8 cellular contexts compared by ENCODE assay signal in genomic region chr1:161159915-161160248, GRCh38. TPM values are rescaled to one million over a fixed set of nuclear protein-coding genes. Genes with fewer than 3 reads are reported as not detected.
A peak's percentile ranks its signal among the peaks of the same experiment; 100 is the strongest.
DNase-seq lines count a peak whose midpoint lies in the region; ATAC-seq and TF ChIP-seq lines count a peak whose summit lies in the region.

No MANE protein-coding gene starts in this region.

- intact Hi-C loops in activated CD4-positive, alpha-beta T cell treated with anti-CD3 and anti-CD28 coated beads for 36 hours (cut with DNase I, micrococcal nuclease), result loop anchor here (1.0 to 2.0 kb wide), 9 partner anchors 17 to 114 kb away; partner anchors contain the start of genes B4GALT3 (in 2 of the 2), NIT1 (in 2 of the 2), PFDN2 (in 2 of the 2) and ARHGAP30 (in 1 of the 2)

- peaks cover 43% of the 10 kb centered on the region for H3K36me3 Mint-ChIP-seq in activated CD4-positive, alpha-beta T cell treated with anti-CD3 and anti-CD28 coated beads for 36 hours (ENCODE audit: low read depth)
- H3K36me3 Mint-ChIP-seq in activated naive CD8-positive, alpha-beta T cell treated with anti-CD3 and anti-CD28 coated beads, Interleukin-2, amount 10 ng/mL, durations not matched to agents 7 days and 5 days, result peaks cover 22% of the 10 kb centered on the region

- TF ChIP-seq CTCF in kidney epithelial cell (IDR thresholded peaks at IDR 0.05; ENCODE audit: insufficient read depth, low read length, poor library complexity, severe bottlenecking), result no peak

- no peaks in the 10 kb centered on the region for H3K27me3 Mint-ChIP-seq in activated CD4-positive, alpha-beta T cell treated with anti-CD3 and anti-CD28 coated beads for 36 hours
- no peaks in the 10 kb centered on the region for H3K27me3 Mint-ChIP-seq in activated naive CD8-positive, alpha-beta T cell treated with anti-CD3 and anti-CD28 coated beads, Interleukin-2, amount 10 ng/mL, durations not matched to agents 7 days and 5 days

- H3K36me3 ChIP-seq in kidney epithelial cell (ENCODE audit: control insufficient read depth, insufficient read depth, low read length), result peaks cover 3% of the 10 kb centered on the region

- CTCF ChIA-PET in activated CD4-positive, alpha-beta T cell treated with anti-CD3 and anti-CD28 coated beads for 36 hours (lab: Charles Lee), result no interaction called here

- peak overlapping the region; percentile 63 for H3K4me3 ChIP-seq in kidney epithelial cell (ENCODE audit: low read depth, low read length)

- no peaks in the 10 kb centered on the region for H3K27me3 ChIP-seq in kidney epithelial cell (ENCODE audit: control insufficient read depth, insufficient read depth, low read length)

- H3K4me3 Mint-ChIP-seq in activated CD4-positive, alpha-beta T cell treated with anti-CD3 and anti-CD28 coated beads for 36 hours, result peak overlapping the region; percentile 79
- peak overlapping the region; percentile 94 for H3K4me3 Mint-ChIP-seq in activated naive CD8-positive, alpha-beta T cell treated with anti-CD3 and anti-CD28 coated beads, Interleukin-2, amount 10 ng/mL, durations not matched to agents 7 days and 5 days

- DNase-seq in activated CD4-positive, alpha-beta T cell treated with anti-CD3 and anti-CD28 coated beads for 36 hours, result no peak
- DNase-seq in activated CD4-positive, alpha-beta T cell treated with anti-CD3 and anti-CD28 coated beads, Interleukin-2, amount 50 U/mL, for 4 hours, result no peak
- DNase-seq in activated naive CD8-positive, alpha-beta T cell treated with anti-CD3 and anti-CD28 coated beads, Interleukin-2, amount 10 ng/mL, durations not matched to agents 7 days and 5 days, result no peak
- no peak for DNase-seq in kidney epithelial cell (ENCODE audit: low read depth)
- no peak for DNase-seq in NCI-H146 (lab: John Stamatoyannopoulos, UW)
- no peak for DNase-seq in NCI-H1436 treated with DMSO at 0.1 percent for 48 hours (lab: John Stamatoyannopoulos, UW)

- POLR2A ChIA-PET in activated CD4-positive, alpha-beta T cell treated with anti-CD3 and anti-CD28 coated beads for 36 hours (lab: Charles Lee), result interaction anchor here (0.5 to 0.7 kb wide), 2 partner anchors 12 to 59 kb away, joined by 3 read pairs; no protein-coding TSS in a partner anchor
- POLR2A ChIA-PET in activated naive CD8-positive, alpha-beta T cell treated with anti-CD3 and anti-CD28 coated beads, Interleukin-2, amount 10 ng/mL, durations not matched to agents 7 days and 5 days (lab: Charles Lee), result no interaction called here

- no peaks in the 10 kb centered on the region for H3K9me3 Mint-ChIP-seq in activated CD4-positive, alpha-beta T cell treated with anti-CD3 and anti-CD28 coated beads for 36 hours (ENCODE audit: low read depth)
- no peaks in the 10 kb centered on the region for H3K9me3 Mint-ChIP-seq in activated naive CD8-positive, alpha-beta T cell treated with anti-CD3 and anti-CD28 coated beads, Interleukin-2, amount 10 ng/mL, durations not matched to agents 7 days and 5 days

- ATAC-seq in activated CD4-positive, alpha-beta T cell treated with anti-CD3 and anti-CD28 coated beads for 36 hours, result no peak
- ATAC-seq in activated naive CD8-positive, alpha-beta T cell treated with anti-CD3 and anti-CD28 coated beads, Interleukin-2, amount 10 ng/mL, durations not matched to agents 7 days and 5 days (ENCODE audit: low read depth), result no peak
- ATAC-seq in GM18858 (IDR thresholded peaks at IDR 0.05; ENCODE audit: unreplicated experiment), result no peak

- peak overlapping the region; percentile 82 for H3K27ac Mint-ChIP-seq in activated CD4-positive, alpha-beta T cell treated with anti-CD3 and anti-CD28 coated beads for 36 hours
- H3K27ac Mint-ChIP-seq in activated naive CD8-positive, alpha-beta T cell treated with anti-CD3 and anti-CD28 coated beads, Interleukin-2, amount 10 ng/mL, durations not matched to agents 7 days and 5 days, result peak overlapping the region; percentile 93

- H3K27ac ChIP-seq in temporal lobe (ENCODE audit: low read depth, low read length), result peak overlapping the region; percentile 90

- peaks cover 49% of the 10 kb centered on the region for H3K4me1 Mint-ChIP-seq in activated CD4-positive, alpha-beta T cell treated with anti-CD3 and anti-CD28 coated beads for 36 hours
- peaks cover 33% of the 10 kb centered on the region for H3K4me1 Mint-ChIP-seq in activated naive CD8-positive, alpha-beta T cell treated with anti-CD3 and anti-CD28 coated beads, Interleukin-2, amount 10 ng/mL, durations not matched to agents 7 days and 5 days

RNA-seq across cellular contexts. Expression of gene USP21, which starts 0.6 kb away (rescaled TPM):
- 10 to 100 TPM; 25.1 to 32.0 TPM for total RNA-seq in activated CD4-positive, alpha-beta T cell treated with anti-CD3 and anti-CD28 coated beads for 36 hours
- total RNA-seq in activated naive CD8-positive, alpha-beta T cell treated with anti-CD3 and anti-CD28 coated beads, Interleukin-2, amount 10 ng/mL, durations not matched to agents 7 days and 5 days, result 10 to 100 TPM; 40.7 to 46.8 TPM
- total RNA-seq in kidney epithelial cell (10.5 and 12.6 TPM in 2 replicates), temporal lobe (14.8 TPM)

RNA-seq across cellular contexts. Expression of gene UFC1, which starts 6.1 kb away (rescaled TPM):
- total RNA-seq in activated CD4-positive, alpha-beta T cell treated with anti-CD3 and anti-CD28 coated beads for 36 hours, result 10 to 100 TPM; 89.2 to 98.6 TPM
- total RNA-seq in activated naive CD8-positive, alpha-beta T cell treated with anti-CD3 and anti-CD28 coated beads, Interleukin-2, amount 10 ng/mL, durations not matched to agents 7 days and 5 days, result 10 to 100 TPM; 95.9 to 98.1 TPM
- total RNA-seq in kidney epithelial cell, result 59.6 and 85.0 TPM in 2 replicates
- total RNA-seq in temporal lobe, result 105 TPM

RNA-seq across cellular contexts. Expression of gene PPOX, which starts 6.3 kb away (rescaled TPM):
- total RNA-seq in activated CD4-positive, alpha-beta T cell treated with anti-CD3 and anti-CD28 coated beads for 36 hours, result 10 to 100 TPM; 21.5 to 28.8 TPM
- 10 to 100 TPM; 47.0 to 53.0 TPM for total RNA-seq in activated naive CD8-positive, alpha-beta T cell treated with anti-CD3 and anti-CD28 coated beads, Interleukin-2, amount 10 ng/mL, durations not matched to agents 7 days and 5 days
- total RNA-seq in kidney epithelial cell (20.4 and 28.3 TPM in 2 replicates), temporal lobe (16.5 TPM)

RNA-seq across cellular contexts. Expression of gene B4GALT3, which starts 17.4 kb away (rescaled TPM):
- 10 to 100 TPM; 40.5 to 51.8 TPM for total RNA-seq in activated CD4-positive, alpha-beta T cell treated with anti-CD3 and anti-CD28 coated beads for 36 hours
- total RNA-seq in activated naive CD8-positive, alpha-beta T cell treated with anti-CD3 and anti-CD28 coated beads, Interleukin-2, amount 10 ng/mL, durations not matched to agents 7 days and 5 days, result 10 to 100 TPM; 54.5 to 54.8 TPM
- total RNA-seq in kidney epithelial cell (39.4 and 45.7 TPM in 2 replicates), temporal lobe (16.2 TPM)

RNA-seq across cellular contexts. Expression of gene DEDD, which starts 27.4 kb away (rescaled TPM):
- total RNA-seq in activated CD4-positive, alpha-beta T cell treated with anti-CD3 and anti-CD28 coated beads for 36 hours, result 10 to 100 TPM; 33.9 to 44.9 TPM
- total RNA-seq in activated naive CD8-positive, alpha-beta T cell treated with anti-CD3 and anti-CD28 coated beads, Interleukin-2, amount 10 ng/mL, durations not matched to agents 7 days and 5 days, result 10 to 100 TPM; 39.8 to 40.3 TPM
- total RNA-seq in kidney epithelial cell (29.3 and 42.1 TPM in 2 replicates), temporal lobe (20.2 TPM)
